ENCODE assay signal across 12 cellular contexts in the genomic region with DNA sequence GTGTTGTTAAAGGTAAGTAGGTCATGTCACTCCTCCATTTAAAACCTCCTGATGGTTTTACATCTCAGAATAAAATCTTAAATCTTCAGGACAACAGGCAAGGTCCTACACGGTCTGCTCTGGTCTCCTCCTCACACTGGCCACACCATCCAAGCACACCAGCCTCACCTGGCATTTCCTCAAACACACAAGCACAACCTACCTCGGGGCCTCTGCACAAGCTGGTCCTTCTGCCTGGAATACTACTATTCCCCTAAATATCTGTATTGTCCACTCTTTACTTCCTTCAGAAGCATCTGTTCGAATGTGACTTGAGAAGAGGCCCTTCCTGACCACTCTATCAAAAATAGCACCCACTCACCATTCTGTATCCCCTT. TPM values are rescaled to one million over a fixed set of nuclear protein-coding genes. Genes with fewer than 3 reads are reported as not detected.
A peak's percentile ranks its signal among the peaks of the same experiment; 100 is the strongest.
DNase-seq lines count a peak whose midpoint lies in the region; ATAC-seq and TF ChIP-seq lines count a peak whose summit lies in the region.
"Had no signal": no experiment of that assay in that cellular context is flagged by ENCODE, and none has a peak within 500 bp of the region (broad histone marks: within the 10 kb centered on the region; RNA-seq: fewer than 3 reads in every experiment).

No MANE protein-coding gene starts in this region.

- DNase-seq in CD14-positive monocyte (ENCODE audit: low spot score), result no peak
- no peak for DNase-seq in erythroblast (lab: John Stamatoyannopoulos, UW)
- DNase-seq in AG20443 (ENCODE audit: low spot score), result no peak
- DNase-seq: GDM1, left ventricle myocardium superior, NCI-H1694 treated with DMSO at 0.1 percent for 48 hours, uterus had no signal

- ATAC-seq in GM19467 (IDR thresholded peaks at IDR 0.05; ENCODE audit: unreplicated experiment), result no peak
- ATAC-seq in HG03442 (IDR thresholded peaks at IDR 0.05; ENCODE audit: unreplicated experiment), result no peak
- ATAC-seq: left ventricle myocardium superior had no signal

- intact Hi-C loops in CD14-positive monocyte (cut with micrococcal nuclease), result loop anchor here (2.0 to 10.0 kb wide), 4 partner anchors 41 to 179 kb away; a partner anchor contains a TSS
- intact Hi-C loops in dendritic cell treated with granulocyte-macrophage colony-stimulating factor and Interleukin-4, amounts not matched to agents 40 ng/mL and 50 ng/mL, for 4 days (cut with micrococcal nuclease), result no loop called here

- H2AFZ ChIP-seq in KMS-11 (ENCODE audit: low read depth) (no peak overlapping the region), neuron (ENCODE audit: low read depth, low read length) (no peak overlapping the region)

- H4K20me1 ChIP-seq in KMS-11 (ENCODE audit: insufficient read depth), result no peaks in the 10 kb centered on the region

- peaks cover 23 to 32% of the 10 kb centered on the region in 2 donors for H3K36me3 Mint-ChIP-seq in CD14-positive monocyte
- peaks cover 59% of the 10 kb centered on the region for H3K36me3 Mint-ChIP-seq in dendritic cell treated with granulocyte-macrophage colony-stimulating factor and Interleukin-4, amounts not matched to agents 40 ng/mL and 50 ng/mL, for 4 days (ENCODE audit: low read depth)

- H3K4me3 Mint-ChIP-seq in CD14-positive monocyte, result peak overlapping the region; percentile 89 to 95
- peak overlapping the region; percentile 91 for H3K4me3 Mint-ChIP-seq in dendritic cell treated with granulocyte-macrophage colony-stimulating factor and Interleukin-4, amounts not matched to agents 40 ng/mL and 50 ng/mL, for 4 days

- no peak overlapping the region for H3K27ac ChIP-seq in KMS-11

- no peak for TF ChIP-seq POLR2A in erythroblast (IDR thresholded peaks at IDR 0.05; ENCODE audit: low read length)

- peaks cover 61% of the 10 kb centered on the region for H3K4me1 Mint-ChIP-seq in CD14-positive monocyte
- peaks cover 76% of the 10 kb centered on the region for H3K4me1 Mint-ChIP-seq in dendritic cell treated with granulocyte-macrophage colony-stimulating factor and Interleukin-4, amounts not matched to agents 40 ng/mL and 50 ng/mL, for 4 days (ENCODE audit: low read depth)

- H3K36me3 ChIP-seq in KMS-11 (ENCODE audit: insufficient read depth), result no peaks in the 10 kb centered on the region
- H3K36me3 ChIP-seq in neuron (ENCODE audit: insufficient read depth, low read length), result peaks cover 5% of the 10 kb centered on the region
- H3K36me3 ChIP-seq: uterus had no signal

- H3K9ac ChIP-seq in KMS-11, result no peak overlapping the region

- no peaks in the 10 kb centered on the region for H3K9me3 ChIP-seq in neuron (ENCODE audit: low read length)
- H3K9me3 ChIP-seq: uterus had no signal

- H3K27me3 ChIP-seq in KMS-11 (ENCODE audit: insufficient read depth, low read depth), result no peaks in the 10 kb centered on the region
- H3K27me3 ChIP-seq in neuron (ENCODE audit: insufficient read depth, low read length), result no peaks in the 10 kb centered on the region
- H3K27me3 ChIP-seq: uterus had no signal

- H3K79me2 ChIP-seq in KMS-11 (ENCODE audit: insufficient read depth, low read depth), result no peaks in the 10 kb centered on the region

- H3K27me3 Mint-ChIP-seq in CD14-positive monocyte (ENCODE audit: low read depth in 3 of 3), result peaks cover 3 to 12% (median 10%) of the 10 kb centered on the region in 3 donors
- peaks cover 4% of the 10 kb centered on the region for H3K27me3 Mint-ChIP-seq in dendritic cell treated with granulocyte-macrophage colony-stimulating factor and Interleukin-4, amounts not matched to agents 40 ng/mL and 50 ng/mL, for 4 days

- H3K4me1 ChIP-seq in KMS-11 (ENCODE audit: low read depth, poor library complexity, severe bottlenecking), result peaks cover 31% of the 10 kb centered on the region
- peaks cover 14% of the 10 kb centered on the region for H3K4me1 ChIP-seq in neuron (ENCODE audit: insufficient read depth, low read length)

- TF ChIP-seq CTCF in CD14-positive monocyte (IDR thresholded peaks at IDR 0.05) (no peak), KMS-11 (conservative IDR thresholded peaks at IDR 0.05; ENCODE audit: low read depth, low read length) (no peak)

- H3K9me3 Mint-ChIP-seq in CD14-positive monocyte, result no peaks in the 10 kb centered on the region
- no peaks in the 10 kb centered on the region for H3K9me3 Mint-ChIP-seq in dendritic cell treated with granulocyte-macrophage colony-stimulating factor and Interleukin-4, amounts not matched to agents 40 ng/mL and 50 ng/mL, for 4 days

- peak overlapping the region; percentile 63; the same call in 1 of the 2 replicates for H3K4me2 ChIP-seq in KMS-11

- no peak overlapping the region for H3K4me3 ChIP-seq in KMS-11 (IDR thresholded peaks at IDR 0.05; ENCODE audit: insufficient read depth, low read depth, low read length)
- H3K4me3 ChIP-seq in neuron (ENCODE audit: low read length), result peak overlapping the region; percentile 75

- H3K27ac Mint-ChIP-seq in CD14-positive monocyte, result peak overlapping the region in 3 of 7 donors; percentile 6 to 58 (median 15)
- H3K27ac Mint-ChIP-seq in dendritic cell treated with granulocyte-macrophage colony-stimulating factor and Interleukin-4, amounts not matched to agents 40 ng/mL and 50 ng/mL, for 4 days, result peak overlapping the region; percentile 91

RNA-seq across cellular contexts. Expression of a gene that starts 1.8 kb away (rescaled TPM):
- polyA plus RNA-seq in CD14-positive monocyte, result 10 to 100 TPM; 23.2 to 31.2 TPM

RNA-seq across cellular contexts. Expression of a gene that starts 1.8 kb away (rescaled TPM):
- polyA plus RNA-seq in CD14-positive monocyte, result 1 to 10 TPM in 1 of 2 donors, under 1 TPM in 1; 0.67 to 2.2 TPM

RNA-seq across cellular contexts. Expression of a gene that starts 47.7 kb away (rescaled TPM):
- 100 to 1,000 TPM; 104 to 113 TPM for polyA plus RNA-seq in CD14-positive monocyte

RNA-seq across cellular contexts. Expression of a gene that starts 53.9 kb away (rescaled TPM):
- polyA plus RNA-seq in CD14-positive monocyte, result 10 to 100 TPM; 17.1 to 22.7 TPM

RNA-seq across cellular contexts. Expression of a gene that starts 53.9 kb away (rescaled TPM):
- polyA plus RNA-seq in CD14-positive monocyte, result not detected
